14 cellular contexts compared by ENCODE assay signal in genomic region chr2:69200107-69200520, GRCh38.
DNase-seq lines count a peak whose midpoint lies in the region; ATAC-seq and TF ChIP-seq lines count a peak whose summit lies in the region.
"Had no signal": no experiment of that assay in that cellular context is flagged by ENCODE, and none has a peak within 500 bp of the region (broad histone marks: within the 10 kb centered on the region; RNA-seq: fewer than 3 reads in every experiment).

No MANE protein-coding gene starts in this region.

- TF ChIP-seq CTCF in brain microvascular endothelial cell (IDR thresholded peaks at IDR 0.05; ENCODE audit: low read depth, low read length, missing control alignments) (no peak), left lung (IDR thresholded peaks at IDR 0.05) (no peak)

- no peak overlapping the region for H3K27ac ChIP-seq in brain microvascular endothelial cell
- H3K27ac ChIP-seq in left lung, result no peak overlapping the region
- H3K27ac ChIP-seq: C4-2B had no signal

- no peak overlapping the region for H3K4me3 ChIP-seq in brain microvascular endothelial cell (ENCODE audit: low read depth, low read length)
- no peak overlapping the region for H3K4me3 ChIP-seq in left lung

- peak; percentile 43 for ATAC-seq in left lung
- ATAC-seq in HG03095 (IDR thresholded peaks at IDR 0.05; ENCODE audit: unreplicated experiment), result no peak
- no peak for ATAC-seq in HG02623 (IDR thresholded peaks at IDR 0.05; ENCODE audit: unreplicated experiment)
- ATAC-seq in HG03280 (IDR thresholded peaks at IDR 0.05; ENCODE audit: unreplicated experiment), result no peak
- ATAC-seq: left lobe of liver had no signal

- peak; percentile 45 for DNase-seq in GM03348 (ENCODE audit: low spot score)
- DNase-seq in brain microvascular endothelial cell, result peak; percentile 33
- no peak for DNase-seq in left lung
- peak; percentile 46 for DNase-seq in smooth muscle cell of the brain vasculature (ENCODE audit: low read depth, low spot score)
- DNase-seq in stimulated activated CD4-positive, alpha-beta T cell treated with anti-CD3 and anti-CD28 coated beads, Interleukin-4, amount 100 ng/mL, for 4 hours, result no peak
- DNase-seq: activated CD4-positive, alpha-beta T cell treated with anti-CD3 and anti-CD28 coated beads, Interleukin-2, amount 50 U/mL, for 1 hour; KG1; NCI-H2081; stimulated activated CD8-positive, alpha-beta memory T cell treated with anti-CD3 and anti-CD28 coated beads, Interleukin-4, amount 100 ng/mL, for 48 hours had no signal

- no peaks in the 10 kb centered on the region for H3K9me3 ChIP-seq in left lung

- H3K4me1 ChIP-seq in left lung, result no peaks in the 10 kb centered on the region

- in situ Hi-C loops in brain microvascular endothelial cell (cut with HindIII; ENCODE audit: low pct_ligation_motif_present, low sequenced_read_pairs), result no loop called here

- intact Hi-C loops in left lung (cut with DNase I), result no loop called here

- no peaks in the 10 kb centered on the region for H3K36me3 ChIP-seq in brain microvascular endothelial cell (replicated peaks)
- H3K36me3 ChIP-seq in left lung, result no peaks in the 10 kb centered on the region

- H3K27me3 ChIP-seq in brain microvascular endothelial cell (replicated peaks) (no peaks in the 10 kb centered on the region), left lung (no peaks in the 10 kb centered on the region)

Comparison
In these comparisons a context has a peak if more than half of its experiments do, and no peak if none do; other contexts are left out.
1. DNase-seq: peak in GM03348 (single experiment), brain microvascular endothelial cell (single experiment) and smooth muscle cell of the brain vasculature (single experiment); none in left lung (0 of 2) and stimulated activated CD4-positive, alpha-beta T cell treated with anti-CD3 and anti-CD28 coated beads, Interleukin-4, amount 100 ng/mL, for 4 hours (0 of 2).